ENCODE assay signal across 34 cellular contexts in genomic region chr4:172662113-172662512, GRCh38.
"Had no signal": no experiment of that assay in that cellular context is flagged by ENCODE, and none has a peak within 500 bp of the region (broad histone marks: within the 10 kb centered on the region; RNA-seq: fewer than 3 reads in every experiment).

No MANE protein-coding gene starts in this region.

- H3K27ac ChIP-seq: KMS-11 had no signal

- H3K27me3 ChIP-seq: MG63 had no signal

- H3K4me3 ChIP-seq: MG63 had no signal

- H3K9me3 ChIP-seq: MG63 had no signal

- DNase-seq: Karpas-422, Kasumi-1, MG63, MM.1S, MV-4-11, NCI-H1048, NCI-H1092, NCI-H1092 treated with DMSO at 0.1 percent for 48 hours, NCI-H1105, NCI-H1105 treated with DMSO at 0.1 percent for 48 hours, NCI-H1417, NCI-H1417 treated with DMSO at 0.1 percent for 48 hours, NCI-H1436, NCI-H1436 treated with DMSO at 0.1 percent for 48 hours, NCI-H146, NCI-H1694, NCI-H1694 treated with DMSO at 0.1 percent for 48 hours, NCI-H187, NCI-H187 treated with DMSO at 0.1 percent for 48 hours, NCI-H1930, NCI-H2029, NCI-H2029 treated with DMSO at 0.1 percent for 48 hours, NCI-H2081, NCI-H2081 treated with DMSO at 0.1 percent for 48 hours, NCI-H2107, NCI-H2171, NCI-H2171 treated with DMSO at 0.1 percent for 48 hours, NCI-H2227 treated with DMSO at 0.1 percent for 48 hours, NCI-H226, NCI-H345, NCI-H446 treated with DMSO at 0.1 percent for 48 hours, NCI-H510A, NCI-H510A treated with DMSO at 0.1 percent for 48 hours had no signal

- H3K9ac ChIP-seq: KMS-11 had no signal

- H3K36me3 ChIP-seq: MG63 had no signal

- H3K4me2 ChIP-seq: KMS-11 had no signal
